ENCODE assay signal across 15 cellular contexts in the genomic region with DNA sequence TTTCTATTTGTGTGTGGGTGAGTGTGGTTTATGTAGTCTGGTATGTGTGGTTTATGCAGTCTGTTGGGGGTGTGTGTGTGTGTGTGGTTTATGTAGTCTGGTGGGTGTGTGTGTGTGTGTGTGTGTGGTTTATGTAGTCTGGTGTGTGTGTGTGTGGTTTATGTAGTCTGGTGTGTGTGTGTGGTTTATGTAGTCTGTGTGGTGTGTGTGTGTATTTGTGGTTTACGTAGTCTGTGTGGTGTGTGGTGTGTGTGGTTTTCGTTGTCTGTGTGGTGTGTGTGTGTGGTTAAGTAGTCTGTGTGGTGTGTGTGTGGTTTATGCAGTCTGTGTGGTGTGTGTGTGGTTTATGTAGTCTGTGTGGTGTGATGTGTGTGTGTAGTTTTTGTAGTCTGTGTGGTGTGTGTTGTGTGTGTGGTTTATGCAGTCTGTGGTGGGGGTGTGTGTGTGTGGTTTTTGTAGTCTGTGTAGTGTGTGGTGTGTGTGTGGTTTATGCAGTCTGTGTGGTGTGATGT. TPM values are rescaled to one million over a fixed set of nuclear protein-coding genes. Genes with fewer than 3 reads are reported as not detected.
DNase-seq lines count a peak whose midpoint lies in the region; ATAC-seq and TF ChIP-seq lines count a peak whose summit lies in the region.
"Had no signal": no experiment of that assay in that cellular context is flagged by ENCODE, and none has a peak within 500 bp of the region (broad histone marks: within the 10 kb centered on the region; RNA-seq: fewer than 3 reads in every experiment).

No MANE protein-coding gene starts in this region.

- no peak overlapping the region for H2BK15ac ChIP-seq in IMR-90 (ENCODE audit: low read depth, low read length)

- peaks cover 10% of the 10 kb centered on the region for H3K9me1 ChIP-seq in IMR-90 (ENCODE audit: insufficient read depth, low read length)

- intact Hi-C loops in IMR-90 (cut with micrococcal nuclease), result no loop called here
- intact Hi-C loops in esophagus squamous epithelium (cut with DNase I), result no loop called here

- H3K14ac ChIP-seq in IMR-90 (replicated peaks; ENCODE audit: low read depth, low read length), result peak overlapping the region; percentile 12; the same call in 1 of the 2 replicates

- dilution Hi-C loops in IMR-90 (cut with HindIII; ENCODE audit: low sequenced_read_pairs, unreplicated experiment), result no loop called here

- ATAC-seq in IMR-90 (ENCODE audit: low read depth) (no peak; the same call in 1 of the 2 replicates), GM21423 (IDR thresholded peaks at IDR 0.05; ENCODE audit: unreplicated experiment) (no peak), GM21717 (IDR thresholded peaks at IDR 0.05; ENCODE audit: unreplicated experiment) (no peak)

- H4K20me1 ChIP-seq in IMR-90 (ENCODE audit: insufficient read depth, low read length), result no peaks in the 10 kb centered on the region

- TF ChIP-seq CTCF in IMR-90 (conservative IDR thresholded peaks at IDR 0.05; ENCODE audit: low read depth, low read length) (no peak), astrocyte of the spinal cord (IDR thresholded peaks at IDR 0.05; ENCODE audit: low read depth, low read length) (no peak), glutamatergic neuron (IDR thresholded peaks at IDR 0.05; ENCODE audit: partially characterized antibody, unreplicated experiment) (no peak), esophagus squamous epithelium (IDR thresholded peaks at IDR 0.05) (no peak)

- H3K9ac ChIP-seq in IMR-90 (ENCODE audit: low read depth, low read length), result no peak overlapping the region

- H3K27me3 ChIP-seq in IMR-90 (ENCODE audit: control insufficient read depth, insufficient read depth, low read length), result no peaks in the 10 kb centered on the region
- H3K27me3 ChIP-seq in esophagus squamous epithelium, result no peaks in the 10 kb centered on the region
- H3K27me3 ChIP-seq: spleen had no signal

- no peak for TF ChIP-seq RAD21 in IMR-90 (IDR thresholded peaks at IDR 0.05; ENCODE audit: low read length)

- H3K36me3 ChIP-seq in IMR-90 (ENCODE audit: control insufficient read depth, insufficient read depth, low read length) (no peaks in the 10 kb centered on the region; the same call in 1 of the 2 replicates), esophagus squamous epithelium (peaks cover 0 to 6% (median 0%) of the 10 kb centered on the region in 3 donors)

- no peak overlapping the region for H2AK9ac ChIP-seq in IMR-90 (replicated peaks; ENCODE audit: low read depth, low read length, poor library complexity)

- H3K9me3 ChIP-seq in IMR-90 (ENCODE audit: control insufficient read depth, insufficient read depth, low read length) (no peaks in the 10 kb centered on the region), esophagus squamous epithelium (no peaks in the 10 kb centered on the region)
- H3K9me3 ChIP-seq: spleen had no signal

- peak overlapping the region; percentile 73; the same call in 1 of the 2 replicates for H3K18ac ChIP-seq in IMR-90 (ENCODE audit: low read depth, low read length)

- H4K91ac ChIP-seq in IMR-90 (ENCODE audit: insufficient read depth, low read depth, low read length), result no peak overlapping the region

- CTCF ChIA-PET in IMR-90 (lab: Yijun Ruan, JAX), result no interaction called here

- no peak overlapping the region for H2AFZ ChIP-seq in IMR-90 (replicated peaks; ENCODE audit: low read length, poor library complexity)
- H2AFZ ChIP-seq: PC-9 had no signal

- H3K4me3 ChIP-seq in IMR-90 (ENCODE audit: insufficient read depth, low read depth, low read length), result no peak overlapping the region
- H3K4me3 ChIP-seq in astrocyte of the spinal cord (ENCODE audit: low read depth, low read length), result no peak overlapping the region
- H3K4me3 ChIP-seq in esophagus squamous epithelium, result no peak overlapping the region
- H3K4me3 ChIP-seq: PC-9, spleen had no signal

- peaks cover 1% of the 10 kb centered on the region for H3K27me3 Mint-ChIP-seq in glutamatergic neuron (ENCODE audit: unreplicated experiment)

- no peak overlapping the region for H4K5ac ChIP-seq in IMR-90 (ENCODE audit: low read depth, low read length)

- H3K79me1 ChIP-seq in IMR-90 (ENCODE audit: low read depth in 1 of 2, low read length in 2 of 2), result no peaks in the 10 kb centered on the region; a peak in 1 of 4 replicates

- no peak overlapping the region for H3K27ac Mint-ChIP-seq in glutamatergic neuron (ENCODE audit: unreplicated experiment)

- no peak overlapping the region for H2BK20ac ChIP-seq in IMR-90 (ENCODE audit: low read depth, low read length)

- peak overlapping the region; percentile 9; the same call in 1 of the 2 replicates for H3K4ac ChIP-seq in IMR-90 (ENCODE audit: low read depth, low read length)

- H3K4me2 ChIP-seq in IMR-90 (ENCODE audit: low read depth, low read length), result no peak overlapping the region
- H3K4me2 ChIP-seq: PC-9 had no signal

- in situ Hi-C loops in Caki2 (cut with HindIII; ENCODE audit: low pct_unique_long_range_greater_than_20kb, low sequenced_read_pairs), result loop anchor here (10.0 kb wide), 1 partner anchor 130 kb away; no protein-coding TSS in a partner anchor
- in situ Hi-C loops in IMR-90 (cut with MboI; ENCODE audit: low sequenced_read_pairs), result no loop called here
- in situ Hi-C loops in astrocyte of the spinal cord (cut with HindIII; ENCODE audit: low sequenced_read_pairs), result no loop called here

- peaks cover 5% of the 10 kb centered on the region for H3K4me1 Mint-ChIP-seq in glutamatergic neuron (ENCODE audit: low read depth, unreplicated experiment)

- peak; percentile 12 for DNase-seq in Caki2 (ENCODE audit: low read depth)
- peak; percentile 66 for DNase-seq in IMR-90
- DNase-seq in astrocyte of the spinal cord (ENCODE audit: low read depth, low spot score), result peak; percentile 61
- DNase-seq in left kidney (ENCODE audit: low read depth, low spot score), result peak; percentile 63
- DNase-seq in glutamatergic neuron, result no peak
- no peak for DNase-seq in esophagus squamous epithelium (lab: John Stamatoyannopoulos, UW)
- DNase-seq: activated CD8-positive, alpha-beta memory T cell treated with anti-CD3 and anti-CD28 coated beads for 24 hours; anterior cingulate cortex; NCI-H1930; NCI-H526; PC-9; spleen; stimulated activated naive CD4-positive, alpha-beta T cell treated with Interleukin-2 at 50 U/mL for 16 hours had no signal

- BruUV-seq in IMR-90 (replicated peaks; lab: Mats Ljungman, UMichigan), result no TSS peak

- TF ChIP-seq POLR2A in IMR-90 (IDR thresholded peaks at IDR 0.05; ENCODE audit: low read depth, low read length) (no peak), esophagus squamous epithelium (IDR thresholded peaks at IDR 0.05) (no peak)

- peak overlapping the region; percentile 89 for H2BK5ac ChIP-seq in IMR-90 (ENCODE audit: low read depth, low read length, poor library complexity, severe bottlenecking)

- H3K23ac ChIP-seq in IMR-90 (ENCODE audit: low read depth, low read length), result peak overlapping the region; percentile 48

- no peak overlapping the region for H3K4me3 Mint-ChIP-seq in glutamatergic neuron (ENCODE audit: unreplicated experiment)

- H3K27ac ChIP-seq in IMR-90 (ENCODE audit: insufficient read depth, low read length) (no peak overlapping the region), esophagus squamous epithelium (no peak overlapping the region)
- H3K27ac ChIP-seq: PC-9, spleen had no signal

- H3K4me1 ChIP-seq in IMR-90 (ENCODE audit: control insufficient read depth, insufficient read depth, low read length) (peaks cover 10% of the 10 kb centered on the region), esophagus squamous epithelium (peaks cover 0 to 11% (median 0%) of the 10 kb centered on the region in 3 donors)

- H3K56ac ChIP-seq in IMR-90 (ENCODE audit: extremely low read depth, insufficient read depth, low read length), result no peak overlapping the region

- WGBS in IMR-90 (ENCODE audit: extremely low coverage in 2 of 2, insufficient read length in 1 of 2), 2 experiments, result 71% methylated on average over 2 of the region's 2 CpGs; no CpG with 5 or more reads in 1 of the 2 experiments
- 61 to 86% methylated on average over 2 of the region's 2 CpGs for WGBS in esophagus squamous epithelium, 2 donors

- POLR2A ChIA-PET in IMR-90 (lab: Charles Lee; ENCODE audit: unreplicated experiment), result no interaction called here

- peaks cover 4% of the 10 kb centered on the region for H3K36me3 Mint-ChIP-seq in glutamatergic neuron (ENCODE audit: unreplicated experiment)

- no peak overlapping the region for H2BK120ac ChIP-seq in IMR-90 (ENCODE audit: low read depth, low read length)

- peak overlapping the region; percentile 67; the same call in 1 of the 2 replicates for H2AK5ac ChIP-seq in IMR-90 (ENCODE audit: low read depth, low read length)

- H4K8ac ChIP-seq in IMR-90 (ENCODE audit: low read depth in 2 of 2, low read length in 2 of 2), result peak overlapping the region in 1 of 2 experiments; percentile 35; a peak in 2 of 4 replicates

- peaks cover 2% of the 10 kb centered on the region for H3K9me3 Mint-ChIP-seq in glutamatergic neuron (ENCODE audit: unreplicated experiment)

TF ChIP-seq in IMR-90, 13 proteins besides CTCF, POLR2A, EP300 and RAD21:
- TF ChIP-seq, protein P1, sequence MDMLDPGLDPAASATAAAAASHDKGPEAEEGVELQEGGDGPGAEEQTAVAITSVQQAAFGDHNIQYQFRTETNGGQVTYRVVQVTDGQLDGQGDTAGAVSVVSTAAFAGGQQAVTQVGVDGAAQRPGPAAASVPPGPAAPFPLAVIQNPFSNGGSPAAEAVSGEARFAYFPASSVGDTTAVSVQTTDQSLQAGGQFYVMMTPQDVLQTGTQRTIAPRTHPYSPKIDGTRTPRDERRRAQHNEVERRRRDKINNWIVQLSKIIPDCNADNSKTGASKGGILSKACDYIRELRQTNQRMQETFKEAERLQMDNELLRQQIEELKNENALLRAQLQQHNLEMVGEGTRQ (IDR thresholded peaks at IDR 0.05; ENCODE audit: low read depth, low read length), result no peak
- no peak for TF ChIP-seq MAZ (IDR thresholded peaks at IDR 0.05; ENCODE audit: borderline replicate concordance, low read depth, low read length)
- TF ChIP-seq RCOR1 (IDR thresholded peaks at IDR 0.05; ENCODE audit: insufficient replicate concordance, low read length), result no peak
- no peak for TF ChIP-seq CHD1 (IDR thresholded peaks at IDR 0.05; ENCODE audit: low read depth, low read length)
- no peak for TF ChIP-seq MXI1 (IDR thresholded peaks at IDR 0.05; ENCODE audit: borderline replicate concordance, low read depth, low read length)
- no peak for TF ChIP-seq BHLHE40 (IDR thresholded peaks at IDR 0.05; ENCODE audit: low read depth, low read length)
- TF ChIP-seq MAFK (IDR thresholded peaks at IDR 0.05; ENCODE audit: low read depth, low read length), result no peak
- no peak for TF ChIP-seq CEBPB (IDR thresholded peaks at IDR 0.05; ENCODE audit: low read depth, low read length)

RNA-seq across cellular contexts. Expression of a gene that starts 26.2 kb away (rescaled TPM):
- total RNA-seq in Caki2 (2014; rRNA removed; shearing (Covaris generic); ENCODE audit: low replicate concordance), result not detected in 2 replicates
- not detected in 2 replicates for total RNA-seq in IMR-90 (2012; rRNA removed)
- not detected in 2 replicates for polyA plus RNA-seq in IMR-90 (2012; rRNA removed)
- polyA plus RNA-seq in IMR-90 (2012; cell fraction: cytosol; rRNA removed), result not detected in 2 replicates
- polyA plus RNA-seq in IMR-90 (2012; cell fraction: nucleus; rRNA removed; ENCODE audit: low replicate concordance), result 0.06 and 0.11 TPM in 2 replicates
- not detected for total RNA-seq in glutamatergic neuron (ENCODE audit: unreplicated experiment)
- total RNA-seq in esophagus squamous epithelium, result 10 to 100 TPM in 1 of 4 donors, 1 to 10 TPM in 2, under 1 TPM in 1; 0.42 to 26.1 (median 2.2) TPM
- total RNA-seq: PC-9 had no signal

Comparison
In these comparisons a context has a peak if more than half of its experiments do, and no peak if none do; other contexts are left out.
1. DNase-seq: peak in Caki2 (single experiment), IMR-90 (single experiment), astrocyte of the spinal cord (single experiment) and left kidney (single experiment); none in glutamatergic neuron (single experiment) and esophagus squamous epithelium (single experiment).